Comparison of ENCODE assay signal across 8 cellular contexts in the genomic region with DNA sequence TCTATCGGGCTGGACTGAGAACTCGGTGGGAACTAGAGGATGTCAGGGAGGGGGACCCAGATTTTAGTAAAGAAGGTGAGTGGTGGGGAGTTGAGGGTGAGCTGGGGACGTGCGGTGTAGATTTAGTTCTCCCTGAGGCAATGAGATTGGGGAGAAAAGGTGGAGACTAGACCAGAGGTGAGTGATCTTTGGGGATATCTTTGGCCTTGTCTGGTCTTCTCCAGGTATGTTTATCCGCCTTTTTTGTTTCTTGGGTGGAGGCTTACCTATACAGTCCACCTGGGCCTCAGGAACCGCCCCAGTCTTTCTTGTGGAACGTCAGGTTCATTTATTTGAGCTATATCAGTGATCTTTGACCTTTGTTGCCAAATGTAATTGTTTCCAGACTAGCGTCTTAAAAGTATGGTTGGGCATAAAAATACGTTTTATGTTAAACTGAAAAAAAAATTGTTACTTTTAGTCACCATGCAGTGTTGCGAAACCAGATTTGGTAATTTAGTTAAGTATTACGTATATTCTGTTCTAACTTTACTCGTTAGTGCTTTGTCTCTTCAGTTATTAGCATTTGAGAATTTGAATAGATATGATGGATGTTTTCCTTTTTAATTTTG. TPM values are rescaled to one million over a fixed set of nuclear protein-coding genes. Genes with fewer than 3 reads are reported as not detected.
DNase-seq lines count a peak whose midpoint lies in the region; ATAC-seq, FAIRE-seq and TF ChIP-seq lines count a peak whose summit lies in the region.

No MANE protein-coding gene starts in this region.

- H3K36me3 ChIP-seq in OCI-LY7 (ENCODE audit: insufficient read depth, low read length): peaks cover 9% of the 10 kb centered on the region
- no peaks in the 10 kb centered on the region for H3K36me3 ChIP-seq in H1 (ENCODE audit: control insufficient read depth in 2 of 4, insufficient read depth in 4 of 4, low read length in 3 of 4)
- no peaks in the 10 kb centered on the region for H3K36me3 ChIP-seq in mucosa of stomach (ENCODE audit: control insufficient read depth, insufficient read depth, low read length)

- H3K27ac ChIP-seq in OCI-LY7 (ENCODE audit: low read depth, low read length, poor library complexity, severe bottlenecking) (peak overlapping the region; percentile 44), H1 (ENCODE audit: low read depth, low read length) (peak overlapping the region; percentile 71)

- H3K79me1 ChIP-seq in H1 (ENCODE audit: low read depth, low read length): no peaks in the 10 kb centered on the region

- H3K4me3 ChIP-seq in OCI-LY7 (ENCODE audit: low read depth, low read length, poor library complexity, severe bottlenecking) (peak overlapping the region; percentile 96), H1 (ENCODE audit: extremely low read depth in 1 of 4, insufficient read depth in 2 of 4, low read depth in 3 of 4, low read length in 4 of 4) (peak overlapping the region; percentile 81 to 99 (median 90)), mucosa of stomach (ENCODE audit: low read length) (peak overlapping the region; percentile 86)

- TF ChIP-seq CTCF in OCI-LY7 (conservative IDR thresholded peaks at IDR 0.05; ENCODE audit: low read length) (no peak), H1 (IDR thresholded peaks at IDR 0.05; ENCODE audit: control extremely low read depth in 1 of 3, insufficient read depth in 1 of 3, low read depth in 1 of 3, low read length in 3 of 3) (no peak)

- H3K9me3 Mint-ChIP-seq in activated CD4-positive, alpha-beta T cell treated with anti-CD3 and anti-CD28 coated beads for 36 hours (ENCODE audit: low read depth): no peaks in the 10 kb centered on the region

- H3K27me3 Mint-ChIP-seq in activated CD4-positive, alpha-beta T cell treated with anti-CD3 and anti-CD28 coated beads for 36 hours: no peaks in the 10 kb centered on the region

- H2AFZ ChIP-seq in OCI-LY7 (ENCODE audit: low read length) (peak overlapping the region; percentile 95), H1 (ENCODE audit: low read length) (no peak overlapping the region)

- no peak for TF ChIP-seq RAD21 in H1 (IDR thresholded peaks at IDR 0.05 in 1 of 2, conservative IDR thresholded peaks at IDR 0.05 in 1 of 2; ENCODE audit: low read depth in 2 of 2, low read length in 2 of 2)

- no peak overlapping the region for H3K23ac ChIP-seq in H1 (ENCODE audit: insufficient read length)

- no peak overlapping the region for H2AK5ac ChIP-seq in H1 (ENCODE audit: low read depth, low read length)

- no peaks in the 10 kb centered on the region for H3K27me3 ChIP-seq in H1 (replicated peaks in 1 of 4; ENCODE audit: control insufficient read depth in 3 of 4, extremely low read depth in 1 of 4, insufficient read depth in 3 of 4, low read length in 3 of 4)
- no peaks in the 10 kb centered on the region for H3K27me3 ChIP-seq in mucosa of stomach (ENCODE audit: control insufficient read depth, insufficient read depth, low read length)

- no peak for FAIRE-seq in H1 (lab: Jason Lieb, UNC)

- H3K27ac Mint-ChIP-seq in activated CD4-positive, alpha-beta T cell treated with anti-CD3 and anti-CD28 coated beads for 36 hours: peak overlapping the region; percentile 96

- TF ChIP-seq POLR2A in H1 (IDR thresholded peaks at IDR 0.05; ENCODE audit: control extremely low read depth in 1 of 2, low read depth in 2 of 2, low read length in 2 of 2): no peak

- H3K56ac ChIP-seq in H1 (replicated peaks; ENCODE audit: insufficient read length, low read depth, low read length): peak overlapping the region; percentile 44

- ATAC-seq in activated CD4-positive, alpha-beta T cell treated with anti-CD3 and anti-CD28 coated beads for 36 hours: peak; percentile 8
- no peak for ATAC-seq in GM21786 (IDR thresholded peaks at IDR 0.05; ENCODE audit: unreplicated experiment)

- H2BK20ac ChIP-seq in H1 (ENCODE audit: low read length): 0 out of 2 replicates have a peak overlapping the region, but pooled peaks have one; percentile 3

- no peak overlapping the region for H2BK15ac ChIP-seq in H1 (ENCODE audit: low read length)

- H4K8ac ChIP-seq in H1 (ENCODE audit: extremely low read depth, insufficient read depth, low read length): no peak overlapping the region; the same call in 1 of the 2 replicates

- H4K20me1 ChIP-seq in OCI-LY7 (ENCODE audit: insufficient read depth, low read length) (no peaks in the 10 kb centered on the region), H1 (replicated peaks in 1 of 2; ENCODE audit: control insufficient read depth in 1 of 2, insufficient read depth in 2 of 2, low read length in 2 of 2) (no peaks in the 10 kb centered on the region)

- H3K4me2 ChIP-seq in OCI-LY7 (ENCODE audit: low read length): peak overlapping the region; percentile 76
- peak overlapping the region; percentile 70 to 89 for H3K4me2 ChIP-seq in H1 (ENCODE audit: insufficient read depth in 1 of 2, low read depth in 2 of 2, low read length in 2 of 2)

- H4K5ac ChIP-seq in H1 (ENCODE audit: insufficient read length, low read depth, low read length): peak overlapping the region; percentile 7

- H3K9me2 ChIP-seq in OCI-LY7 (ENCODE audit: insufficient read depth, low read length): no peaks in the 10 kb centered on the region

- no peak overlapping the region for H3K14ac ChIP-seq in H1 (ENCODE audit: insufficient read length)

- no peaks in the 10 kb centered on the region for H3K9me3 ChIP-seq in OCI-LY7 (ENCODE audit: low read length)
- no peaks in the 10 kb centered on the region for H3K9me3 ChIP-seq in H1 (ENCODE audit: insufficient read depth in 2 of 2, low read depth in 1 of 2, low read length in 1 of 2)
- H3K9me3 ChIP-seq in mucosa of stomach (ENCODE audit: control insufficient read depth, low read length): no peaks in the 10 kb centered on the region

- H3K4me1 Mint-ChIP-seq in activated CD4-positive, alpha-beta T cell treated with anti-CD3 and anti-CD28 coated beads for 36 hours: peaks cover 20% of the 10 kb centered on the region

- peak overlapping the region; percentile 3 for H3K4ac ChIP-seq in H1 (replicated peaks; ENCODE audit: insufficient read length, low read depth, low read length)

- no peak overlapping the region for H4K91ac ChIP-seq in H1 (replicated peaks; ENCODE audit: insufficient read length, low read length)

- H3K18ac ChIP-seq in H1 (ENCODE audit: extremely low read depth, low read length): peak overlapping the region; percentile 10; the same call in 1 of the 2 replicates

- BruUV-seq in OCI-LY7 (replicated peaks; lab: Mats Ljungman, UMichigan): no TSS peak

- H3K4me3 Mint-ChIP-seq in activated CD4-positive, alpha-beta T cell treated with anti-CD3 and anti-CD28 coated beads for 36 hours: peak overlapping the region; percentile 93

- no peak overlapping the region for H2BK120ac ChIP-seq in H1 (replicated peaks; ENCODE audit: low read depth, low read length)

- POLR2A ChIA-PET in activated CD4-positive, alpha-beta T cell treated with anti-CD3 and anti-CD28 coated beads for 36 hours (lab: Charles Lee): interaction anchor here (0.7 to 1.4 kb wide), 2 partner anchors 43 to 131 kb away, joined by 6 to 10 read pairs; partner anchors contain the start of gene UBAP2
- POLR2A ChIA-PET in OCI-LY7 (lab: Charles Lee): interaction anchor here (0.5 to 1.3 kb wide), 5 partner anchors 9 to 1628 kb away, joined by 3 to 6 read pairs (median 5); no protein-coding TSS in a partner anchor
- POLR2A ChIA-PET in H1 (lab: Charles Lee; ENCODE audit: partially characterized antibody): interaction anchor here (0.8 to 3.0 kb wide), 18 partner anchors 8 to 197 kb away, joined by 3 to 34 read pairs (median 6); partner anchors contain the start of genes DCAF12, MYORG and UBAP2

- DNase-seq in activated CD4-positive, alpha-beta T cell treated with anti-CD3 and anti-CD28 coated beads for 36 hours: no peak
- DNase-seq in activated CD4-positive, alpha-beta T cell treated with anti-CD3 and anti-CD28 coated beads for 48 hours: no peak
- DNase-seq in OCI-LY7 (ENCODE audit: low spot score) (no peak), H1 (ENCODE audit: low read depth in 1 of 2, low spot score in 2 of 2) (no peak), NCI-H2107 treated with DMSO at 0.1 percent for 48 hours (lab: John Stamatoyannopoulos, UW; ENCODE audit: unreplicated experiment) (no peak)
- no peak for DNase-seq in activated effector memory CD4-positive, alpha-beta T cell treated with anti-CD3 and anti-CD28 coated beads, Interleukin-2, amount 50 U/mL, for 16 hours

- peaks cover 5% of the 10 kb centered on the region for H3K23me2 ChIP-seq in H1 (ENCODE audit: low read depth, low read length)

- H3K4me1 ChIP-seq in OCI-LY7 (ENCODE audit: insufficient read depth, low read length, poor library complexity, severe bottlenecking) (peaks cover 19% of the 10 kb centered on the region), H1 (replicated peaks in 1 of 4; ENCODE audit: control insufficient read depth in 3 of 4, insufficient read depth in 4 of 4, low read length in 3 of 4) (no peaks in the 10 kb centered on the region; a peak in 1 of 7 replicates), mucosa of stomach (ENCODE audit: control insufficient read depth, insufficient read depth, low read length) (no peaks in the 10 kb centered on the region)

- H3K79me2 ChIP-seq in OCI-LY7 (ENCODE audit: insufficient read depth, low read depth, low read length) (peaks cover 53% of the 10 kb centered on the region), H1 (ENCODE audit: control insufficient read depth in 1 of 2, insufficient read depth in 2 of 2, low read length in 2 of 2) (peaks cover 0 to 48% of the 10 kb centered on the region in 2 experiments; a peak in 2 of 4 replicates)

- H3K9ac ChIP-seq in H1 (replicated peaks in 1 of 4; ENCODE audit: extremely low read depth in 1 of 4, low read depth in 3 of 4, low read length in 3 of 4) (peak overlapping the region; percentile 83 to 95 (median 88)), mucosa of stomach (ENCODE audit: low read length) (peak overlapping the region; percentile 94)

- peaks cover 15% of the 10 kb centered on the region for H3K36me3 Mint-ChIP-seq in activated CD4-positive, alpha-beta T cell treated with anti-CD3 and anti-CD28 coated beads for 36 hours (ENCODE audit: low read depth)

- peak overlapping the region; percentile 97 for H2BK5ac ChIP-seq in H1 (ENCODE audit: low read depth, low read length)

- CTCF ChIA-PET in activated CD4-positive, alpha-beta T cell treated with anti-CD3 and anti-CD28 coated beads for 36 hours (lab: Charles Lee): interaction anchor here (0.7 to 1.7 kb wide), 3 partner anchors 16 to 73 kb away, joined by 4 to 5 read pairs (median 4); no protein-coding TSS in a partner anchor
- CTCF ChIA-PET in OCI-LY7 (lab: Charles Lee; ENCODE audit: unreplicated experiment) (no interaction called here), H1 (lab: Charles Lee; ENCODE audit: partially characterized antibody) (interaction anchor here (1.0 to 3.8 kb wide), 3 partner anchors 12 to 73 kb away, joined by 3 to 16 read pairs (median 3); no protein-coding TSS in a partner anchor)

- H2BK12ac ChIP-seq in H1 (ENCODE audit: low read depth, low read length): no peak overlapping the region

- TF ChIP-seq EP300 in H1 (IDR thresholded peaks at IDR 0.05; ENCODE audit: borderline replicate concordance in 1 of 2, low read depth in 2 of 2, low read length in 2 of 2): no peak

- intact Hi-C loops in activated CD4-positive, alpha-beta T cell treated with anti-CD3 and anti-CD28 coated beads for 36 hours (cut with DNase I, micrococcal nuclease): loop anchor here (1.0 to 10.0 kb wide), 13 partner anchors 53 to 1625 kb away; partner anchors contain the start of genes DCAF12 (in 1 of the 2), KIF24 (in 1 of the 2), MYORG (in 1 of the 2) and NFX1 (in 1 of the 2)
- intact Hi-C loops in OCI-LY7 (cut with micrococcal nuclease; ENCODE audit: unreplicated experiment): loop anchor here (2.0 kb wide), 1 partner anchor 131 kb away; the partner anchor contains the start of gene UBAP2

- WGBS in H1 (ENCODE audit: extremely low coverage in 1 of 2, insufficient coverage in 1 of 2, insufficient read length in 1 of 2, insufficient replicate concordance in 2 of 2, low coverage in 1 of 2, low lambda C conversion rate in 2 of 2, missing lambda C conversion rate in 1 of 2), 2 experiments: 9% methylated on average over 12 of the region's 12 CpGs; no CpG with 5 or more reads in 1 of the 2 experiments

RNA-seq across cellular contexts. Expression of gene UBAP1, which starts 0.8 kb away (rescaled TPM):
- 10 to 100 TPM; 29.5 to 43.3 TPM for total RNA-seq in activated CD4-positive, alpha-beta T cell treated with anti-CD3 and anti-CD28 coated beads for 36 hours
- total RNA-seq in OCI-LY7 (2014; rRNA removed; shearing (Covaris generic)): 12.4 and 13.1 TPM in 2 replicates
- total RNA-seq in OCI-LY7 (2022): 22.4 and 24.9 TPM in 2 replicates
- total RNA-seq in H1 (2021; fragmentation: NEBNext Ultra II Directional; extraction: Animal tissue kit (Norgen Biotek cat#: 25700)): 31.3 and 32.4 TPM in 2 replicates
- polyA plus RNA-seq in H1 (2011; rRNA removed): 25.0 and 31.4 TPM in 2 replicates
- 29.6 TPM for polyA plus RNA-seq in H1 (2011; cell fraction: cytosol; rRNA removed)
- 21.9 TPM for polyA plus RNA-seq in H1 (2011; cell fraction: nucleus; rRNA removed)
- 24.5 to 29.0 TPM (median 25.6 TPM) in 4 replicates for polyA plus RNA-seq in H1 (2012, experiment 1 of 2)
- 30.2 TPM for polyA plus RNA-seq in H1 (2012, experiment 2 of 2)
- polyA plus RNA-seq in H1 (2013, experiment 1 of 2): 18.6 TPM
- polyA plus RNA-seq in H1 (2013, experiment 2 of 2): 18.8 TPM
- polyA minus RNA-seq in H1 (2011; rRNA and poly(A)+ RNA removed): 53.3 and 63.4 TPM in 2 replicates
- 25.0 TPM for polyA minus RNA-seq in H1 (2011; cell fraction: cytosol; rRNA and poly(A)+ RNA removed)
- polyA minus RNA-seq in H1 (2011; cell fraction: nucleus; rRNA and poly(A)+ RNA removed): 23.7 TPM

RNA-seq across cellular contexts. Expression of gene DCAF12, which starts 53.1 kb away (rescaled TPM):
- 10 to 100 TPM; 34.6 to 35.0 TPM for total RNA-seq in activated CD4-positive, alpha-beta T cell treated with anti-CD3 and anti-CD28 coated beads for 36 hours
- total RNA-seq in OCI-LY7 (2014; rRNA removed; shearing (Covaris generic)): 21.9 and 31.7 TPM in 2 replicates
- 70.5 and 83.5 TPM in 2 replicates for total RNA-seq in OCI-LY7 (2022)
- total RNA-seq in H1 (2021; fragmentation: NEBNext Ultra II Directional; extraction: Animal tissue kit (Norgen Biotek cat#: 25700)): 27.5 and 29.2 TPM in 2 replicates
- 18.6 and 22.7 TPM in 2 replicates for polyA plus RNA-seq in H1 (2011; rRNA removed)
- 20.5 TPM for polyA plus RNA-seq in H1 (2011; cell fraction: cytosol; rRNA removed)
- polyA plus RNA-seq in H1 (2011; cell fraction: nucleus; rRNA removed): 16.3 TPM
- polyA plus RNA-seq in H1 (2012, experiment 1 of 2): 17.7 to 24.9 TPM (median 18.5 TPM) in 4 replicates
- polyA plus RNA-seq in H1 (2012, experiment 2 of 2): 15.3 TPM
- polyA plus RNA-seq in H1 (2013, experiment 1 of 2): 12.5 TPM
- 12.9 TPM for polyA plus RNA-seq in H1 (2013, experiment 2 of 2)
- polyA minus RNA-seq in H1 (2011; rRNA and poly(A)+ RNA removed): 71.0 and 87.5 TPM in 2 replicates
- polyA minus RNA-seq in H1 (2011; cell fraction: cytosol; rRNA and poly(A)+ RNA removed): 18.5 TPM
- polyA minus RNA-seq in H1 (2011; cell fraction: nucleus; rRNA and poly(A)+ RNA removed): 28.2 TPM
